ENCODE assay signal across 15 cellular contexts in genomic region chr4:168811207-168811606, GRCh38.
DNase-seq lines count a peak whose midpoint lies in the region; ATAC-seq and TF ChIP-seq lines count a peak whose summit lies in the region.
"Had no signal": no experiment of that assay in that cellular context is flagged by ENCODE, and none has a peak within 500 bp of the region (broad histone marks: within the 10 kb centered on the region; RNA-seq: fewer than 3 reads in every experiment).

No MANE protein-coding gene starts in this region.

- TF ChIP-seq POLR2A in prostate gland (IDR thresholded peaks at IDR 0.05) = no peak

- H3K27ac ChIP-seq in RWPE2 (ENCODE audit: poor library complexity, severe bottlenecking) (peak overlapping the region; percentile 66), heart right ventricle (peak overlapping the region in 6 of 10 donors; percentile 40 to 79 (median 52)), prostate gland (peak overlapping the region; percentile 67 to 75)

- H3K27ac Mint-ChIP-seq in activated naive CD8-positive, alpha-beta T cell treated with anti-CD3 and anti-CD28 coated beads for 36 hours = no peak overlapping the region
- H3K27ac Mint-ChIP-seq: activated CD8-positive, alpha-beta memory T cell treated with anti-CD3 and anti-CD28 coated beads, Interleukin-2, amount 10 ng/mL, durations not matched to agents 7 days and 5 days; T-helper 17 cell had no signal

- no peaks in the 10 kb centered on the region for H3K36me3 Mint-ChIP-seq in activated naive CD8-positive, alpha-beta T cell treated with anti-CD3 and anti-CD28 coated beads for 36 hours
- H3K36me3 Mint-ChIP-seq: activated CD8-positive, alpha-beta memory T cell treated with anti-CD3 and anti-CD28 coated beads, Interleukin-2, amount 10 ng/mL, durations not matched to agents 7 days and 5 days had no signal

- H3K36me3 ChIP-seq in RWPE2 (ENCODE audit: low read depth) (no peaks in the 10 kb centered on the region), heart right ventricle (no peaks in the 10 kb centered on the region), prostate gland (no peaks in the 10 kb centered on the region)

- ATAC-seq in RWPE2 (ENCODE audit: low read depth) = peak; percentile 81
- ATAC-seq in heart right ventricle = no peak
- no peak for ATAC-seq in GM21619 (IDR thresholded peaks at IDR 0.05; ENCODE audit: unreplicated experiment)
- ATAC-seq: activated CD8-positive, alpha-beta memory T cell treated with anti-CD3 and anti-CD28 coated beads, Interleukin-2, amount 10 ng/mL, durations not matched to agents 7 days and 5 days; HCT116; HepG2; T-helper 17 cell had no signal

- H3K4me1 ChIP-seq in RWPE2 (ENCODE audit: insufficient read depth, poor library complexity, severe bottlenecking) (peaks cover 21% of the 10 kb centered on the region), heart right ventricle (peaks cover 0 to 53% (median 19%) of the 10 kb centered on the region in 9 donors), prostate gland (replicated peaks) (no peaks in the 10 kb centered on the region)

- WGBS in heart right ventricle, 2 donors = 71 to 74% methylated on average over 3 of the region's 3 CpGs
- WGBS in prostate gland = 53% methylated on average over 3 of the region's 3 CpGs

- H3K4me3 ChIP-seq in RWPE2 (ENCODE audit: severe bottlenecking) (no peak overlapping the region), heart right ventricle (no peak overlapping the region), prostate gland (no peak overlapping the region)

- DNase-seq in COR-L47 (lab: John Stamatoyannopoulos, UW) (peak; percentile 17), RWPE2 (ENCODE audit: low spot score) (no peak), heart right ventricle (no peak), prostate gland (ENCODE audit: low spot score) (peak; percentile 70), cortex of kidney (lab: John Stamatoyannopoulos, UW) (no peak), A172 (ENCODE audit: low spot score) (no peak)
- no peak for DNase-seq in activated naive CD8-positive, alpha-beta T cell treated with anti-CD3 and anti-CD28 coated beads for 36 hours
- DNase-seq: activated CD4-positive, CD25-positive, alpha-beta regulatory T cell; activated CD8-positive, alpha-beta memory T cell treated with anti-CD3 and anti-CD28 coated beads, Interleukin-2, amount 10 ng/mL, durations not matched to agents 7 days and 5 days; activated effector memory CD4-positive, alpha-beta T cell treated with anti-CD3 and anti-CD28 coated beads, Interleukin-2, amount 50 U/mL, for 16 hours; aorta; T-helper 17 cell had no signal

- peaks cover 2% of the 10 kb centered on the region for H3K4me1 Mint-ChIP-seq in activated naive CD8-positive, alpha-beta T cell treated with anti-CD3 and anti-CD28 coated beads for 36 hours
- H3K4me1 Mint-ChIP-seq: activated CD8-positive, alpha-beta memory T cell treated with anti-CD3 and anti-CD28 coated beads, Interleukin-2, amount 10 ng/mL, durations not matched to agents 7 days and 5 days; T-helper 17 cell had no signal

- H3K27me3 ChIP-seq in RWPE2 (ENCODE audit: insufficient read depth, poor library complexity, severe bottlenecking) (no peaks in the 10 kb centered on the region), heart right ventricle (no peaks in the 10 kb centered on the region), prostate gland (replicated peaks; ENCODE audit: insufficient read depth) (no peaks in the 10 kb centered on the region)

- H3K4me3 Mint-ChIP-seq in activated naive CD8-positive, alpha-beta T cell treated with anti-CD3 and anti-CD28 coated beads for 36 hours = no peak overlapping the region
- H3K4me3 Mint-ChIP-seq: activated CD8-positive, alpha-beta memory T cell treated with anti-CD3 and anti-CD28 coated beads, Interleukin-2, amount 10 ng/mL, durations not matched to agents 7 days and 5 days; T-helper 17 cell had no signal

- H3K9me3 ChIP-seq in RWPE2 (ENCODE audit: severe bottlenecking) (no peaks in the 10 kb centered on the region), heart right ventricle (no peaks in the 10 kb centered on the region), prostate gland (no peaks in the 10 kb centered on the region)

- H3K9me3 Mint-ChIP-seq in activated naive CD8-positive, alpha-beta T cell treated with anti-CD3 and anti-CD28 coated beads for 36 hours = no peaks in the 10 kb centered on the region

- TF ChIP-seq CTCF in RWPE2 (IDR thresholded peaks at IDR 0.05; ENCODE audit: poor library complexity, severe bottlenecking) (peak; percentile 10), heart right ventricle (IDR thresholded peaks at IDR 0.05) (no peak), prostate gland (IDR thresholded peaks at IDR 0.05) (no peak)

- intact Hi-C loops in heart right ventricle (cut with DNase I) = no loop called here
- intact Hi-C loops in prostate gland (cut with DNase I) = no loop called here

- H3K27me3 Mint-ChIP-seq in activated naive CD8-positive, alpha-beta T cell treated with anti-CD3 and anti-CD28 coated beads for 36 hours = peaks cover 28% of the 10 kb centered on the region

Comparison
In these comparisons a context has a peak if more than half of its experiments do, and no peak if none do; other contexts are left out.
1. DNase-seq: peak in COR-L47 (single experiment) and prostate gland (single experiment); none in RWPE2 (single experiment), heart right ventricle (0 of 2), cortex of kidney (single experiment), A172 (single experiment) and activated naive CD8-positive, alpha-beta T cell treated with anti-CD3 and anti-CD28 coated beads for 36 hours (single experiment).
2. Peak in every context shown above with its lines, with median percentiles within 50 percentile points of each other: H3K27ac ChIP-seq.